ENCODE assay signal across 8 cellular contexts in the genomic region with DNA sequence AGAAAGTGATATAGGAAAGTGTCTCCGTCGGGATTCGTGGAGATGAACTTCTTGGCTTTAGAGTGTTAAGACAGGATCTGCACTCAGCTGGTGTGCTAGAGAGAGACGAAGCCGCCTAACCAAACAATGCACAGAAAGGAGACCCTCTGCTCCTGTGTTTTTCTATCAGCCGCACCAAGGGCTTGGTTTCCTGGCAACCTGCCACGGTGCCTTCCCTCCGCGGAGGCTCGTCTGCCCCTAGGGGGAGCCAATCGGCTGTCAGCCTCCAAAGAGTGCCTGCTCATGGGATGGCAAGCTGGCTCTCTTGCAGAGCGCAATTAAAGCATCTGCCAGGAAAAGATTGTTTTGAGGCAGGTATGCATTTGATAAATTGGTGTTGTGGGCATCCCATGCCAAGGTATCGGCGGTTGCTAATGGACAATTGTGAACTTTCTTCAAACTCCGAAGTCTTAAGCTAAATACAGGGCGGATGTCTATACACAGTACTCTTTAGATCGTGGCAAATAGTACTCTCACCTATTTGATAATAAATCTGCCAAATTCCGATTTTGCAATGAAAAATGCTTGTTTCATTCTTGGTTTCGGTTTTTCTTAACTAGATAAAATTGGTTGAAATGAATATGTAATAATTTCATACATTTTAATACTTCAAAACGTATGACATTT.
A peak's percentile ranks its signal among the peaks of the same experiment; 100 is the strongest.
DNase-seq lines count a peak whose midpoint lies in the region; ATAC-seq, FAIRE-seq and TF ChIP-seq lines count a peak whose summit lies in the region.

No MANE protein-coding gene starts in this region.

- FAIRE-seq in H1 (lab: Jason Lieb, UNC), result peak; percentile 82

- TF ChIP-seq POLR2A in H1 (IDR thresholded peaks at IDR 0.05; ENCODE audit: control extremely low read depth in 1 of 2, low read depth in 2 of 2, low read length in 2 of 2), result no peak
- TF ChIP-seq POLR2A in testis (IDR thresholded peaks at IDR 0.05), result no peak

- H4K20me1 ChIP-seq in H1 (replicated peaks in 1 of 2; ENCODE audit: control insufficient read depth in 1 of 2, insufficient read depth in 2 of 2, low read length in 2 of 2) (no peaks in the 10 kb centered on the region), PC-9 (ENCODE audit: insufficient read depth) (no peaks in the 10 kb centered on the region)

- intact Hi-C loops in testis (cut with DNase I; ENCODE audit: low total_unique reads), result no loop called here
- intact Hi-C loops in PC-9 (cut with micrococcal nuclease; ENCODE audit: unreplicated experiment), result loop anchor here (10.0 kb wide), 1 partner anchor 864 kb away; no protein-coding TSS in a partner anchor

- H3K4ac ChIP-seq in H1 (replicated peaks; ENCODE audit: insufficient read length, low read depth, low read length) (no peak overlapping the region), mesenchymal stem cell (ENCODE audit: low read depth in 1 of 2, low read length in 2 of 2) (no peak overlapping the region)

- H2BK120ac ChIP-seq in H1 (replicated peaks; ENCODE audit: low read depth, low read length) (no peak overlapping the region), mesenchymal stem cell (ENCODE audit: low read depth, low read length) (no peak overlapping the region)

- POLR2A ChIA-PET in RWPE1 (lab: Yijun Ruan, JAX; ENCODE audit: low non-redundant PET) (no interaction called here), H1 (lab: Charles Lee; ENCODE audit: partially characterized antibody) (interaction anchor here (1.1 kb wide), 2 partner anchors 10 to 847 kb away, joined by 3 to 5 read pairs; no protein-coding TSS in a partner anchor), PC-9 (lab: Charles Lee; ENCODE audit: unreplicated experiment) (interaction anchor here (0.8 kb wide), 1 partner anchor 18 kb away, joined by 6 read pairs; no protein-coding TSS in a partner anchor)

- TF ChIP-seq CTCF in HL-60 (IDR thresholded peaks at IDR 0.05; ENCODE audit: insufficient read depth, low read length) (peak; percentile 8), RWPE1 (conservative IDR thresholded peaks at IDR 0.05; ENCODE audit: low read depth) (peak; percentile 59), H1 (IDR thresholded peaks at IDR 0.05; ENCODE audit: control extremely low read depth in 1 of 3, insufficient read depth in 1 of 3, low read depth in 1 of 3, low read length in 3 of 3) (peak; percentile 77 to 89 (median 82)), testis (IDR thresholded peaks at IDR 0.05) (peak in 2 of 3 experiments; percentile 40 to 59), PC-9 (conservative IDR thresholded peaks at IDR 0.05) (no peak)

- no peak overlapping the region for H3K14ac ChIP-seq in H1 (ENCODE audit: insufficient read length)
- no peak overlapping the region for H3K14ac ChIP-seq in mesenchymal stem cell (ENCODE audit: low read length in 2 of 2)

- no peak overlapping the region for H3K56ac ChIP-seq in H1 (replicated peaks; ENCODE audit: insufficient read length, low read depth, low read length)

- H4K5ac ChIP-seq in H1 (ENCODE audit: insufficient read length, low read depth, low read length), result no peak overlapping the region

- H3K4me3 ChIP-seq in HL-60 (replicated peaks; ENCODE audit: insufficient read depth, low read length), result no peak overlapping the region
- peak overlapping the region in 1 of 4 experiments; percentile 24; a peak in 3 of 8 replicates for H3K4me3 ChIP-seq in H1 (ENCODE audit: extremely low read depth in 1 of 4, insufficient read depth in 2 of 4, low read depth in 3 of 4, low read length in 4 of 4)
- no peak overlapping the region for H3K4me3 ChIP-seq in mesenchymal stem cell (ENCODE audit: insufficient read depth in 1 of 2, low read depth in 1 of 2, low read length in 2 of 2)
- H3K4me3 ChIP-seq in testis, result peak overlapping the region; percentile 9 to 27
- H3K4me3 ChIP-seq in PC-9, result no peak overlapping the region

- ATAC-seq in GM19395 (IDR thresholded peaks at IDR 0.05; ENCODE audit: unreplicated experiment), result peak; percentile 87

- H4K8ac ChIP-seq in H1 (ENCODE audit: extremely low read depth, insufficient read depth, low read length), result no peak overlapping the region
- H4K8ac ChIP-seq in mesenchymal stem cell (ENCODE audit: low read length), result no peak overlapping the region

- H3K27me3 ChIP-seq in HL-60 (ENCODE audit: insufficient read depth, poor library complexity, severe bottlenecking) (no peaks in the 10 kb centered on the region), H1 (replicated peaks in 1 of 4; ENCODE audit: control insufficient read depth in 3 of 4, extremely low read depth in 1 of 4, insufficient read depth in 3 of 4, low read length in 3 of 4) (no peaks in the 10 kb centered on the region), mesenchymal stem cell (ENCODE audit: control insufficient read depth in 1 of 2, insufficient read depth in 1 of 2, low read length in 2 of 2) (no peaks in the 10 kb centered on the region), testis (no peaks in the 10 kb centered on the region), PC-9 (ENCODE audit: insufficient read depth, low read depth) (no peaks in the 10 kb centered on the region)

- peak; percentile 75 to 80 for TF ChIP-seq RAD21 in H1 (IDR thresholded peaks at IDR 0.05 in 1 of 2, conservative IDR thresholded peaks at IDR 0.05 in 1 of 2; ENCODE audit: low read depth in 2 of 2, low read length in 2 of 2)

- H3K9me2 ChIP-seq in PC-9 (ENCODE audit: insufficient read depth), result no peaks in the 10 kb centered on the region

- no peak for TF ChIP-seq EP300 in H1 (IDR thresholded peaks at IDR 0.05; ENCODE audit: borderline replicate concordance in 1 of 2, low read depth in 2 of 2, low read length in 2 of 2)

- no peak overlapping the region for H4K91ac ChIP-seq in H1 (replicated peaks; ENCODE audit: insufficient read length, low read length)
- no peak overlapping the region for H4K91ac ChIP-seq in mesenchymal stem cell (ENCODE audit: low read length)

- H3K9ac ChIP-seq in H1 (replicated peaks in 1 of 4; ENCODE audit: extremely low read depth in 1 of 4, low read depth in 3 of 4, low read length in 3 of 4), result no peak overlapping the region; a peak in 1 of 7 replicates
- no peak overlapping the region for H3K9ac ChIP-seq in mesenchymal stem cell (ENCODE audit: low read length)

- H2BK15ac ChIP-seq in H1 (ENCODE audit: low read length) (no peak overlapping the region), mesenchymal stem cell (ENCODE audit: low read depth, poor library complexity, severe bottlenecking) (no peak overlapping the region)

- H3K18ac ChIP-seq in H1 (ENCODE audit: extremely low read depth, low read length) (peak overlapping the region; percentile 72; the same call in 1 of the 2 replicates), mesenchymal stem cell (ENCODE audit: low read depth in 1 of 2, low read length in 2 of 2) (no peak overlapping the region)

- CTCF ChIA-PET in RWPE1 (lab: Yijun Ruan, JAX), result interaction anchor here (0.6 to 1.4 kb wide), 8 partner anchors 10 to 908 kb away, joined by 3 to 4 read pairs (median 3); no protein-coding TSS in a partner anchor
- CTCF ChIA-PET in H1 (lab: Charles Lee; ENCODE audit: partially characterized antibody), result interaction anchor here (0.6 to 4.6 kb wide), 29 partner anchors 9 to 1079 kb away, joined by 3 to 29 read pairs (median 3); no protein-coding TSS in a partner anchor
- CTCF ChIA-PET in PC-9 (lab: Charles Lee), result interaction anchor here (0.6 kb wide), 1 partner anchor 425 kb away, joined by 4 read pairs; no protein-coding TSS in a partner anchor

- DNase-seq in DMS53 (lab: John Stamatoyannopoulos, UW), result peak; percentile 89
- peak in 1 of 2 experiments; percentile 53 for DNase-seq in HL-60 (ENCODE audit: low read depth in 1 of 2, low spot score in 1 of 2)
- peak; percentile 64 for DNase-seq in RWPE1 (ENCODE audit: low spot score)
- peak; percentile 69 to 92 for DNase-seq in H1 (ENCODE audit: low read depth in 1 of 2, low spot score in 2 of 2)
- peak; percentile 16 for DNase-seq in mesenchymal stem cell
- peak; percentile 85 for DNase-seq in testis
- no peak for DNase-seq in PC-9

- H2BK12ac ChIP-seq in H1 (ENCODE audit: low read depth, low read length), result no peak overlapping the region
- H2BK12ac ChIP-seq in mesenchymal stem cell (ENCODE audit: low read length in 2 of 2), result no peak overlapping the region

- H3K79me1 ChIP-seq in H1 (ENCODE audit: low read depth, low read length), result no peaks in the 10 kb centered on the region
- H3K79me1 ChIP-seq in mesenchymal stem cell (replicated peaks; ENCODE audit: low read length, poor library complexity, severe bottlenecking), result no peaks in the 10 kb centered on the region

- H3K4me2 ChIP-seq in H1 (ENCODE audit: insufficient read depth in 1 of 2, low read depth in 2 of 2, low read length in 2 of 2) (peak overlapping the region; percentile 16 to 49; a peak in 3 of 4 replicates), mesenchymal stem cell (ENCODE audit: low read length, poor library complexity, severe bottlenecking) (no peak overlapping the region), PC-9 (no peak overlapping the region)

- H3K23me2 ChIP-seq in H1 (ENCODE audit: low read depth, low read length), result no peaks in the 10 kb centered on the region

- H2AK5ac ChIP-seq in H1 (ENCODE audit: low read depth, low read length) (no peak overlapping the region), mesenchymal stem cell (ENCODE audit: low read length, severe bottlenecking) (no peak overlapping the region)

- H3K79me2 ChIP-seq in H1 (ENCODE audit: control insufficient read depth in 1 of 2, insufficient read depth in 2 of 2, low read length in 2 of 2), result no peaks in the 10 kb centered on the region
- no peaks in the 10 kb centered on the region for H3K79me2 ChIP-seq in PC-9 (ENCODE audit: low read depth)

- no peak overlapping the region for H3K27ac ChIP-seq in HL-60 (replicated peaks)
- no peak overlapping the region for H3K27ac ChIP-seq in RWPE1
- no peak overlapping the region for H3K27ac ChIP-seq in H1 (ENCODE audit: low read depth, low read length)
- H3K27ac ChIP-seq in mesenchymal stem cell (ENCODE audit: low read length, poor library complexity, severe bottlenecking), result no peak overlapping the region
- H3K27ac ChIP-seq in testis, result no peak overlapping the region
- no peak overlapping the region for H3K27ac ChIP-seq in PC-9

- no peak overlapping the region for H2BK20ac ChIP-seq in H1 (ENCODE audit: low read length)

- H2BK5ac ChIP-seq in H1 (ENCODE audit: low read depth, low read length), result no peak overlapping the region
- no peak overlapping the region for H2BK5ac ChIP-seq in mesenchymal stem cell (ENCODE audit: low read depth, low read length, poor library complexity, severe bottlenecking)

- H3K4me1 ChIP-seq in H1 (replicated peaks in 1 of 4; ENCODE audit: control insufficient read depth in 3 of 4, insufficient read depth in 4 of 4, low read length in 3 of 4) (peaks cover 0 to 4% (median under 1%) of the 10 kb centered on the region in 4 experiments; a peak in 2 of 7 replicates), mesenchymal stem cell (ENCODE audit: control insufficient read depth, insufficient read depth, low read depth, low read length) (no peaks in the 10 kb centered on the region), testis (no peaks in the 10 kb centered on the region), PC-9 (replicated peaks; ENCODE audit: insufficient read depth) (no peaks in the 10 kb centered on the region)

- BruUV-seq in PC-9 (replicated peaks; lab: Mats Ljungman, UMichigan), result no TSS peak

- H3F3A ChIP-seq in PC-9 (ENCODE audit: insufficient read depth, low read depth), result no peaks in the 10 kb centered on the region

- H2AFZ ChIP-seq in H1 (ENCODE audit: low read length), result peak overlapping the region; percentile 96
- no peak overlapping the region for H2AFZ ChIP-seq in mesenchymal stem cell (ENCODE audit: low read depth, low read length)
- no peak overlapping the region for H2AFZ ChIP-seq in PC-9

- H3K9me3 ChIP-seq in H1 (ENCODE audit: insufficient read depth in 2 of 2, low read depth in 1 of 2, low read length in 1 of 2) (no peaks in the 10 kb centered on the region), mesenchymal stem cell (ENCODE audit: control insufficient read depth, low read length) (no peaks in the 10 kb centered on the region), testis (no peaks in the 10 kb centered on the region), PC-9 (ENCODE audit: insufficient read depth, low read depth) (no peaks in the 10 kb centered on the region)

- H3K23ac ChIP-seq in H1 (ENCODE audit: insufficient read length), result no peak overlapping the region
- H3K23ac ChIP-seq in mesenchymal stem cell (ENCODE audit: low read length in 2 of 2), result no peak overlapping the region

- no peaks in the 10 kb centered on the region for H3K36me3 ChIP-seq in H1 (ENCODE audit: control insufficient read depth in 2 of 4, insufficient read depth in 4 of 4, low read length in 3 of 4)
- no peaks in the 10 kb centered on the region for H3K36me3 ChIP-seq in mesenchymal stem cell (ENCODE audit: control insufficient read depth in 1 of 2, insufficient read depth in 2 of 2, low read depth in 1 of 2, low read length in 2 of 2)
- no peaks in the 10 kb centered on the region for H3K36me3 ChIP-seq in testis (ENCODE audit: low read depth, missing control alignments)
- H3K36me3 ChIP-seq in PC-9 (ENCODE audit: low read depth), result no peaks in the 10 kb centered on the region

- 37% methylated on average over 20 of the region's 20 CpGs; no CpG with 5 or more reads in 1 of the 2 experiments for WGBS in H1 (ENCODE audit: extremely low coverage in 1 of 2, insufficient coverage in 1 of 2, insufficient read length in 1 of 2, insufficient replicate concordance in 2 of 2, low coverage in 1 of 2, low lambda C conversion rate in 2 of 2, missing lambda C conversion rate in 1 of 2), 2 experiments
- WGBS in mesenchymal stem cell, result 30% methylated on average over 17 of the region's 20 CpGs
- 26% methylated on average over 20 of the region's 20 CpGs for WGBS in testis, 2 donors

Comparison
In these comparisons a context has a peak if more than half of its experiments do, and no peak if none do; other contexts are left out.
1. DNase-seq: peak in DMS53 (single experiment), RWPE1 (single experiment), H1 (2 of 2), mesenchymal stem cell (single experiment) and testis (single experiment); none in PC-9 (0 of 2).
2. H3K4me3 ChIP-seq: peak in testis (2 of 2); none in HL-60 (single experiment), mesenchymal stem cell (0 of 2) and PC-9 (single experiment).
3. H3K4me2 ChIP-seq: peak in H1 (2 of 2); none in mesenchymal stem cell (single experiment) and PC-9 (single experiment).